Comparison of ENCODE assay signal across 15 cellular contexts in genomic region chr10:123913688-123914268, GRCh38. TPM values are rescaled to one million over a fixed set of nuclear protein-coding genes. Genes with fewer than 3 reads are reported as not detected.
DNase-seq lines count a peak whose midpoint lies in the region; TF ChIP-seq lines count a peak whose summit lies in the region.
"Had no signal": no experiment of that assay in that cellular context is flagged by ENCODE, and none has a peak within 500 bp of the region (broad histone marks: within the 10 kb centered on the region; RNA-seq: fewer than 3 reads in every experiment).

No MANE protein-coding gene starts in this region.

- no peak overlapping the region for H2AFZ ChIP-seq in SK-N-SH (ENCODE audit: low read depth)

- TF ChIP-seq RAD21 in SK-N-SH (IDR thresholded peaks at IDR 0.05; ENCODE audit: low read length): no peak

- no peak overlapping the region for H3K4me2 ChIP-seq in SK-N-SH

- WGBS in SK-N-SH (ENCODE audit: low lambda C conversion rate): 18% methylated on average over 5 of the region's 8 CpGs

- DNase-seq in SIG-M5 treated with dmso at 0.1 percent for 504 hours (lab: John Stamatoyannopoulos, UW; ENCODE audit: unreplicated experiment) (peak; percentile 40), SIG-M5 (lab: John Stamatoyannopoulos, UW) (no peak), NOMO-1 treated with dmso at 0.1 percent for 144 hours (lab: John Stamatoyannopoulos, UW; ENCODE audit: unreplicated experiment) (peak; percentile 48), fibroblast of peridontal ligament (ENCODE audit: extremely low read depth) (peak; percentile 91), stromal cell of bone marrow (ENCODE audit: low read depth) (peak; percentile 58), SK-N-SH (no peak), HUDEP-2 (lab: John Stamatoyannopoulos, UW; ENCODE audit: unreplicated experiment in 76 of 76) (no peak), NCI-H2107 treated with DMSO at 0.1 percent for 48 hours (lab: John Stamatoyannopoulos, UW; ENCODE audit: unreplicated experiment) (no peak)
- DNase-seq: ACHN; activated CD4-positive, alpha-beta T cell treated with anti-CD3 and anti-CD28 coated beads, Interleukin-2, amount 50 U/mL, for 1 hour; activated naive CD4-positive, alpha-beta T cell treated with anti-CD3 and anti-CD28 coated beads, Interleukin-2, amount 10 ng/mL, durations not matched to agents 7 days and 5 days; glutamatergic neuron; midbrain; NCI-H446; substantia nigra had no signal

- H3K4me1 ChIP-seq in SK-N-SH (ENCODE audit: control insufficient read depth in 1 of 2, insufficient read depth in 2 of 2, low read depth in 1 of 2, low read length in 1 of 2): no peaks in the 10 kb centered on the region; a peak in 1 of 4 replicates

- no peaks in the 10 kb centered on the region for H3F3A ChIP-seq in SK-N-SH (replicated peaks; ENCODE audit: insufficient read depth)

- no peaks in the 10 kb centered on the region for H3K79me2 ChIP-seq in SK-N-SH (ENCODE audit: insufficient read depth)

- no peaks in the 10 kb centered on the region for H3K27me3 ChIP-seq in SK-N-SH (ENCODE audit: insufficient read depth)

- POLR2A ChIA-PET in SK-N-SH (lab: Yijun Ruan, JAX): no interaction called here

- TF ChIP-seq CTCF in SK-N-SH (IDR thresholded peaks at IDR 0.05): no peak

- no peak overlapping the region for H3K4me3 ChIP-seq in SK-N-SH (ENCODE audit: low read depth in 2 of 2, low read length in 1 of 2)

- no peak for TF ChIP-seq EP300 in SK-N-SH (IDR thresholded peaks at IDR 0.05; ENCODE audit: borderline replicate concordance in 1 of 2, low read depth in 1 of 2, low read length in 1 of 2)

- no peak overlapping the region for H3K27ac ChIP-seq in SK-N-SH (ENCODE audit: low read depth in 2 of 2, low read length in 1 of 2)

- no peaks in the 10 kb centered on the region for H4K20me1 ChIP-seq in SK-N-SH (ENCODE audit: insufficient read depth)

- no peaks in the 10 kb centered on the region for H3K9me3 ChIP-seq in SK-N-SH

- H3K9me2 ChIP-seq in SK-N-SH: no peaks in the 10 kb centered on the region

- CTCF ChIA-PET in SK-N-SH (lab: Yijun Ruan, JAX): interaction anchor here (0.7 kb wide), 1 partner anchor 870 kb away, joined by 3 read pairs; no protein-coding TSS in a partner anchor

- no peaks in the 10 kb centered on the region for H3K36me3 ChIP-seq in SK-N-SH (replicated peaks in 1 of 2; ENCODE audit: control insufficient read depth in 1 of 2, insufficient read depth in 2 of 2, low read length in 1 of 2)

- H3K9ac ChIP-seq in SK-N-SH: no peak overlapping the region

TF ChIP-seq in SK-N-SH, 30 proteins besides CTCF, POLR2A, EP300 and RAD21:
- TF ChIP-seq REST (IDR thresholded peaks at IDR 0.05; ENCODE audit: low read depth, low read length) (no peak), MEF2A (IDR thresholded peaks at IDR 0.05; ENCODE audit: borderline replicate concordance, low read depth) (no peak), USF1 (IDR thresholded peaks at IDR 0.05; ENCODE audit: borderline replicate concordance, low read depth) (no peak), MAX (IDR thresholded peaks at IDR 0.05; ENCODE audit: low read depth) (no peak), NFIC (IDR thresholded peaks at IDR 0.05; ENCODE audit: borderline replicate concordance) (no peak), RFX5 (IDR thresholded peaks at IDR 0.05; ENCODE audit: low read length) (no peak)
TF ChIP-seq in SK-N-SH: peak in this region for 0.

RNA-seq across cellular contexts. Expression of gene CPXM2, which starts 22.2 kb away (rescaled TPM):
- not detected in 2 replicates for polyA plus RNA-seq in SK-N-SH (2012; rRNA removed)
- polyA plus RNA-seq in SK-N-SH (2012; cell fraction: cytosol; rRNA removed): not detected in 2 replicates
- not detected in 2 replicates for polyA plus RNA-seq in SK-N-SH (2012; cell fraction: nucleus; rRNA removed)

Comparison
In these comparisons a context has a peak if more than half of its experiments do, and no peak if none do; other contexts are left out.
1. DNase-seq: peak in SIG-M5 treated with dmso at 0.1 percent for 504 hours (single experiment), NOMO-1 treated with dmso at 0.1 percent for 144 hours (single experiment), fibroblast of peridontal ligament (single experiment) and stromal cell of bone marrow (single experiment); none in SIG-M5 (single experiment), SK-N-SH (single experiment), HUDEP-2 (0 of 76) and NCI-H2107 treated with DMSO at 0.1 percent for 48 hours (single experiment).